30 cellular contexts compared by ENCODE assay signal in the genomic region with DNA sequence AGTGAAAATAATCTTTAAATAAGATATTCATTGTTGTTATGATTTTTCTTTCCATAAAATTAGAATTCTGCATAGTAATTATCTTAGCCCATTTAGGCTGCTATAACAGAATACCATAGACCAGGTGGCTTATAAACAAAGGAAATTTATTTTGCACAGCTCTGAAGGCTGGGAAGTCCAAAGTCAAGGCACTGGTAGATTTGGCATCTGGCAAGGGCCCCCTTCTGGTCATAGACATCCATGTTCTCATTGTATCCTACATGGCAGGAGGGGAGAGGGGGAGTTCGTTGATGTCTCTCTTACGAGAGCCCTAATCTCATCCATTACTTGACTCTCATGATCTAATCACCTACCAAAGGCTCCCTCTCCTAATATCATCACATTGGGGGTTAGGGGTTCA.
"Had no signal": no experiment of that assay in that cellular context is flagged by ENCODE, and none has a peak within 500 bp of the region (broad histone marks: within the 10 kb centered on the region; RNA-seq: fewer than 3 reads in every experiment).

No MANE protein-coding gene starts in this region.

- H3K27me3 Mint-ChIP-seq: activated B cell treated with CpG ODN at 0.5 μM for 24 hours; activated naive CD8-positive, alpha-beta T cell treated with anti-CD3 and anti-CD28 coated beads, Interleukin-2, amount 50 U/mL, for 24 hours had no signal

- H3K4me1 ChIP-seq: colonic mucosa, left lung, lower lobe of right lung had no signal

- H3K4me1 Mint-ChIP-seq: activated naive CD4-positive, alpha-beta T cell treated with anti-CD3 and anti-CD28 coated beads, Interleukin-2, amount 50 U/mL, for 24 hours; central memory CD8-positive, alpha-beta T cell; stimulated activated effector memory CD8-positive, alpha-beta T cell treated with anti-CD3 and anti-CD28 coated beads, Interleukin-12 subunit alpha, Interleukin-12 subunit beta, amount 100 ng/mL, for 72 hours; T-helper 17 cell had no signal

- DNase-seq: activated B cell treated with CpG ODN at 0.5 μM for 24 hours; activated CD4-positive, alpha-beta T cell treated with anti-CD3 and anti-CD28 coated beads, Interleukin-2, amount 50 U/mL, for 1 hour; activated CD8-positive, alpha-beta T cell treated with anti-CD3 and anti-CD28 coated beads for 36 hours; activated naive CD8-positive, alpha-beta T cell treated with anti-CD3 and anti-CD28 coated beads, Interleukin-2, amount 50 U/mL, for 24 hours; activated T-cell treated with anti-CD3 and anti-CD28 coated beads, Interleukin-2, amount 50 U/mL, for 48 hours; amygdala; colonic mucosa; effector memory CD4-positive, alpha-beta T cell; foreskin fibroblast; left lung; lower lobe of right lung; mesenchymal stem cell; naive thymus-derived CD8-positive, alpha-beta T cell; right cardiac atrium; stimulated activated CD4-positive, alpha-beta T cell treated with anti-CD3 and anti-CD28 coated beads, Interleukin-12 subunit alpha, Interleukin-12 subunit beta, amount 100 ng/mL, for 4 hours; stimulated activated CD4-positive, alpha-beta T cell treated with anti-CD3 and anti-CD28 coated beads, Interleukin-4, amount 100 ng/mL, for 24 hours; T-helper 17 cell; T1000; trophoblast cell; uterus had no signal

- H3K4me3 Mint-ChIP-seq: activated B cell treated with CpG ODN at 0.5 μM for 24 hours; activated CD8-positive, alpha-beta T cell treated with anti-CD3 and anti-CD28 coated beads for 36 hours; activated naive CD4-positive, alpha-beta T cell treated with anti-CD3 and anti-CD28 coated beads, Interleukin-2, amount 50 U/mL, for 24 hours; activated naive CD8-positive, alpha-beta T cell treated with anti-CD3 and anti-CD28 coated beads, Interleukin-2, amount 50 U/mL, for 24 hours; central memory CD8-positive, alpha-beta T cell; naive thymus-derived CD8-positive, alpha-beta T cell; stimulated activated effector memory CD8-positive, alpha-beta T cell treated with anti-CD3 and anti-CD28 coated beads, Interleukin-12 subunit alpha, Interleukin-12 subunit beta, amount 100 ng/mL, for 72 hours; stimulated activated naive CD8-positive, alpha-beta T cell treated with anti-CD3 and anti-CD28 coated beads, Interleukin-15, Interleukin-2, amounts not matched to agents 100 ng/mL and 50 ng/mL, for 24 hours; T-helper 17 cell had no signal

- H3K27me3 ChIP-seq: colonic mucosa, left lung, uterus had no signal

- H3K9me3 ChIP-seq: colonic mucosa, left lung, lower lobe of right lung, thoracic aorta, uterus had no signal

- H3K9me3 Mint-ChIP-seq: activated B cell treated with CpG ODN at 0.5 μM for 24 hours; activated CD8-positive, alpha-beta T cell treated with anti-CD3 and anti-CD28 coated beads for 36 hours; activated naive CD4-positive, alpha-beta T cell treated with anti-CD3 and anti-CD28 coated beads, Interleukin-2, amount 50 U/mL, for 24 hours; activated naive CD8-positive, alpha-beta T cell treated with anti-CD3 and anti-CD28 coated beads, Interleukin-2, amount 50 U/mL, for 24 hours; activated T-helper 2 cell treated with anti-CD3 and anti-CD28 coated beads, Interferon-gamma antibody, Interleukin-2, Interleukin-4, amounts not matched to agents 10 μg/mL and 5 μg/mL and 100 μg/mL, durations not matched to agents 14 hours and 24 hours and 36 hours; stimulated activated effector memory CD8-positive, alpha-beta T cell treated with anti-CD3 and anti-CD28 coated beads, Interleukin-12 subunit alpha, Interleukin-12 subunit beta, amount 100 ng/mL, for 72 hours had no signal

- ATAC-seq: activated CD8-positive, alpha-beta T cell treated with anti-CD3 and anti-CD28 coated beads for 36 hours; activated naive CD8-positive, alpha-beta T cell treated with anti-CD3 and anti-CD28 coated beads, Interleukin-2, amount 50 U/mL, for 24 hours; esophagus mucosa; left lung; lower lobe of right lung; naive thymus-derived CD8-positive, alpha-beta T cell; right cardiac atrium; stimulated activated effector memory CD8-positive, alpha-beta T cell treated with anti-CD3 and anti-CD28 coated beads, Interleukin-12 subunit alpha, Interleukin-12 subunit beta, amount 100 ng/mL, for 72 hours; T-helper 17 cell had no signal

- H3K27ac ChIP-seq: colonic mucosa, left lung, lower lobe of right lung, skin epidermis, thoracic aorta, uterus had no signal

- H3K4me3 ChIP-seq: colonic mucosa, left lung, lower lobe of right lung, skin epidermis, thoracic aorta, uterus had no signal

- H3K36me3 Mint-ChIP-seq: activated naive CD4-positive, alpha-beta T cell treated with anti-CD3 and anti-CD28 coated beads, Interleukin-2, amount 50 U/mL, for 24 hours; naive thymus-derived CD8-positive, alpha-beta T cell; stimulated activated effector memory CD8-positive, alpha-beta T cell treated with anti-CD3 and anti-CD28 coated beads, Interleukin-12 subunit alpha, Interleukin-12 subunit beta, amount 100 ng/mL, for 72 hours had no signal

- H3K36me3 ChIP-seq: colonic mucosa, left lung, lower lobe of right lung, thoracic aorta, uterus had no signal

- H3K27ac Mint-ChIP-seq: activated B cell treated with CpG ODN at 0.5 μM for 24 hours; activated CD8-positive, alpha-beta T cell treated with anti-CD3 and anti-CD28 coated beads for 36 hours; activated naive CD4-positive, alpha-beta T cell treated with anti-CD3 and anti-CD28 coated beads, Interleukin-2, amount 50 U/mL, for 24 hours; activated naive CD8-positive, alpha-beta T cell treated with anti-CD3 and anti-CD28 coated beads, Interleukin-2, amount 50 U/mL, for 24 hours; activated T-helper 2 cell treated with anti-CD3 and anti-CD28 coated beads, Interferon-gamma antibody, Interleukin-2, Interleukin-4, amounts not matched to agents 10 μg/mL and 5 μg/mL and 100 μg/mL, durations not matched to agents 14 hours and 24 hours and 36 hours; naive thymus-derived CD8-positive, alpha-beta T cell; stimulated activated effector memory CD8-positive, alpha-beta T cell treated with anti-CD3 and anti-CD28 coated beads, Interleukin-12 subunit alpha, Interleukin-12 subunit beta, amount 100 ng/mL, for 72 hours; stimulated activated naive CD8-positive, alpha-beta T cell treated with anti-CD3 and anti-CD28 coated beads, Interleukin-15, Interleukin-2, amounts not matched to agents 100 ng/mL and 50 ng/mL, for 24 hours; T-helper 17 cell had no signal

- FAIRE-seq: bronchial epithelial cell, islet of Langerhans had no signal
